In genomic region chr9:69877852-69878507, GRCh38 we compare ENCODE assay signal across 7 cellular contexts. TPM values are rescaled to one million over a fixed set of nuclear protein-coding genes. Genes with fewer than 3 reads are reported as not detected.
DNase-seq lines count a peak whose midpoint lies in the region; ATAC-seq and TF ChIP-seq lines count a peak whose summit lies in the region.

No MANE protein-coding gene starts in this region.

- peak; percentile 82 for ATAC-seq in SK-N-SH treated with all-trans-retinoic acid at 6 μM for 48 hours
- peak; percentile 66 for ATAC-seq in gastroesophageal sphincter
- peak; percentile 76 for ATAC-seq in sciatic nerve
- ATAC-seq in HG03196 (IDR thresholded peaks at IDR 0.05; ENCODE audit: unreplicated experiment) = no peak
- ATAC-seq in HG03565 (IDR thresholded peaks at IDR 0.05; ENCODE audit: unreplicated experiment) = no peak

- H3K36me3 ChIP-seq in gastroesophageal sphincter = no peaks in the 10 kb centered on the region

- peaks cover 0 to 5% (median 0%) of the 10 kb centered on the region in 3 donors for H3K4me1 ChIP-seq in gastroesophageal sphincter

- no peak overlapping the region for H3K27ac ChIP-seq in gastroesophageal sphincter

- no peak overlapping the region for H3K4me3 ChIP-seq in gastroesophageal sphincter

- no peak for TF ChIP-seq POLR2A in gastroesophageal sphincter (IDR thresholded peaks at IDR 0.05)

- 20 to 44% methylated on average over 3 to 5 of the region's 5 CpGs for WGBS in gastroesophageal sphincter (ENCODE audit: low coverage in 1 of 2), 2 donors

- TF ChIP-seq CTCF in gastroesophageal sphincter (IDR thresholded peaks at IDR 0.05) = peak; percentile 25 to 58 (median 54)

- DNase-seq in GM03348 (ENCODE audit: low spot score) = peak; percentile 70
- peak; percentile 30 for DNase-seq in HuH-7 (ENCODE audit: low spot score)
- DNase-seq in sciatic nerve (ENCODE audit: low spot score) = no peak

- no peak for TF ChIP-seq EP300 in gastroesophageal sphincter (IDR thresholded peaks at IDR 0.05)

- H3K27me3 ChIP-seq in gastroesophageal sphincter = no peaks in the 10 kb centered on the region

- intact Hi-C loops in sciatic nerve (cut with DNase I) = no loop called here

- peaks cover 0 to 8% (median 0%) of the 10 kb centered on the region in 3 donors for H3K9me3 ChIP-seq in gastroesophageal sphincter

TF ChIP-seq in SK-N-SH treated with all-trans-retinoic acid at 6 μM for 48 hours, 23 proteins besides CTCF, POLR2A, EP300 and RAD21:
- no peak for TF ChIP-seq ZNF70 (CRISPR knock-in tag; IDR thresholded peaks at IDR 0.05)
- TF ChIP-seq CSRNP3 (CRISPR knock-in tag; IDR thresholded peaks at IDR 0.05) = no peak
- TF ChIP-seq CSDC2 (CRISPR knock-in tag; IDR thresholded peaks at IDR 0.05) = no peak
- TF ChIP-seq ZFP30 (CRISPR knock-in tag; IDR thresholded peaks at IDR 0.05) = no peak
- TF ChIP-seq BACH2 (CRISPR knock-in tag; IDR thresholded peaks at IDR 0.05; ENCODE audit: borderline replicate concordance) = no peak
- no peak for TF ChIP-seq PPARA (CRISPR knock-in tag; IDR thresholded peaks at IDR 0.05; ENCODE audit: borderline replicate concordance)
- no peak for TF ChIP-seq ZFP3 (CRISPR knock-in tag; IDR thresholded peaks at IDR 0.05)
- no peak for TF ChIP-seq ZNF565 (CRISPR knock-in tag; conservative IDR thresholded peaks at IDR 0.05; ENCODE audit: low read depth)
- no peak for TF ChIP-seq GLIS3 (CRISPR knock-in tag; IDR thresholded peaks at IDR 0.05)
- no peak for TF ChIP-seq PATZ1 (CRISPR knock-in tag; IDR thresholded peaks at IDR 0.05; ENCODE audit: borderline replicate concordance)

RNA-seq across cellular contexts. Expression of gene CFAP95, which starts 57.4 kb away (rescaled TPM):
- total RNA-seq in gastroesophageal sphincter (not detected), sciatic nerve (not detected)

Comparison
In these comparisons a context has a peak if more than half of its experiments do, and no peak if none do; other contexts are left out.
1. ATAC-seq: peak in SK-N-SH treated with all-trans-retinoic acid at 6 μM for 48 hours (single experiment), gastroesophageal sphincter (single experiment) and sciatic nerve (single experiment); none in HG03196 (single experiment) and HG03565 (single experiment).